1 cellular context compared by ENCODE assay signal in the genomic region with DNA sequence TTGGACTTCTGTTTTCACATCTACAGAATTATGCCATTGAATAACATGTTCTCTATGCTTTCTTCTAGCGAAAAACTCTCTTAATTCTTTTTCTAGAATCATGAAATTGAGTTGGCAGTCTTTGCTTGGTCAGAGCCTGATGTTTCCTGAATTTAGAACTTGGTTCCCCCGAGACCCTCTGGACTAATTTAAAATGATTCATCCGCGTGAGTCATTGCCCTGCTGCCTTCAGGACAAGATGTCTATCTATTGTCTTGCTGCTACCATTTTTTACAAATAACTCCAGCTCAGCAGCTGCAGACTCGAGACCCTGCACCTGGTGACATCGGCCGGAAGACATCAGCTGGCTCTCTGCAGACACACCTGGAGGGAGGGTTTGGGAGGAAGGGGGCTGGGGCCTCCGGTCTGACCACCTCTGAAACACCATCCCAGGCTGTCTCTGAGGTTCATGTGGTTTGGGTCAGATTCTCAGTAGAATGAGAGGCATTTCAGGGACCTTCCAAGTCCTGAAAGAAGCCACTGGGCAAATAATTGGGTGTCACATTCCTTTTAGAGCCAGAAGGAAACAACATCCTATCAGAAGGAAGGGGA.
TF ChIP-seq lines count a peak whose summit lies in the region.

No MANE protein-coding gene starts in this region.

TF ChIP-seq in SK-N-SH treated with all-trans-retinoic acid at 6 μM for 48 hours, 23 proteins besides CTCF, POLR2A, EP300 and RAD21 (continued from another document):
- TF ChIP-seq, protein P1, sequence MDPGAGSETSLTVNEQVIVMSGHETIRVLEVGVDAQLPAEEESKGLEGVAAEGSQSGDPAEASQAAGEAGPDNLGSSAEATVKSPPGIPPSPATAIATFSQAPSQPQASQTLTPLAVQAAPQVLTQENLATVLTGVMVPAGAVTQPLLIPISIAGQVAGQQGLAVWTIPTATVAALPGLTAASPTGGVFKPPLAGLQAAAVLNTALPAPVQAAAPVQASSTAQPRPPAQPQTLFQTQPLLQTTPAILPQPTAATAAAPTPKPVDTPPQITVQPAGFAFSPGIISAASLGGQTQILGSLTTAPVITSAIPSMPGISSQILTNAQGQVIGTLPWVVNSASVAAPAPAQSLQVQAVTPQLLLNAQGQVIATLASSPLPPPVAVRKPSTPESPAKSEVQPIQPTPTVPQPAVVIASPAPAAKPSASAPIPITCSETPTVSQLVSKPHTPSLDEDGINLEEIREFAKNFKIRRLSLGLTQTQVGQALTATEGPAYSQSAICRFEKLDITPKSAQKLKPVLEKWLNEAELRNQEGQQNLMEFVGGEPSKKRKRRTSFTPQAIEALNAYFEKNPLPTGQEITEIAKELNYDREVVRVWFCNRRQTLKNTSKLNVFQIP (CRISPR knock-in tag; IDR thresholded peaks at IDR 0.05; ENCODE audit: borderline replicate concordance, low read depth): no peak
- no peak for TF ChIP-seq ESRRG (CRISPR knock-in tag; IDR thresholded peaks at IDR 0.05)
